12 cellular contexts compared by ENCODE assay signal in genomic region chr2:60885683-60886082, GRCh38. TPM values are rescaled to one million over a fixed set of nuclear protein-coding genes. Genes with fewer than 3 reads are reported as not detected.
DNase-seq lines count a peak whose midpoint lies in the region; ATAC-seq and TF ChIP-seq lines count a peak whose summit lies in the region.
"Had no signal": no experiment of that assay in that cellular context is flagged by ENCODE, and none has a peak within 500 bp of the region (broad histone marks: within the 10 kb centered on the region; RNA-seq: fewer than 3 reads in every experiment).

No MANE protein-coding gene starts in this region.

- H3K9me2 ChIP-seq in OCI-LY7 (ENCODE audit: insufficient read depth, low read length): no peaks in the 10 kb centered on the region

- H3K36me3 Mint-ChIP-seq in activated CD4-positive, alpha-beta T cell treated with anti-CD3 and anti-CD28 coated beads for 36 hours (ENCODE audit: low read depth): peaks cover 57% of the 10 kb centered on the region

- TF ChIP-seq POLR2A in stomach (IDR thresholded peaks at IDR 0.05): no peak
- TF ChIP-seq POLR2A in thyroid gland (IDR thresholded peaks at IDR 0.05): no peak

- no peak overlapping the region for H2AFZ ChIP-seq in OCI-LY7 (ENCODE audit: low read length)

- H3K27ac Mint-ChIP-seq in activated CD4-positive, alpha-beta T cell treated with anti-CD3 and anti-CD28 coated beads for 36 hours: peak overlapping the region; percentile 93

- H3K27me3 ChIP-seq in endocrine pancreas (ENCODE audit: control insufficient read depth, insufficient read depth, low read length) (no peaks in the 10 kb centered on the region), stomach (no peaks in the 10 kb centered on the region), thyroid gland (no peaks in the 10 kb centered on the region)

- peaks cover 28% of the 10 kb centered on the region for H4K20me1 ChIP-seq in OCI-LY7 (ENCODE audit: insufficient read depth, low read length)

- no peak for TF ChIP-seq EP300 in stomach (IDR thresholded peaks at IDR 0.05)

- no TSS peak for BruUV-seq in OCI-LY7 (replicated peaks; lab: Mats Ljungman, UMichigan)

- no peaks in the 10 kb centered on the region for H3K27me3 Mint-ChIP-seq in activated CD4-positive, alpha-beta T cell treated with anti-CD3 and anti-CD28 coated beads for 36 hours

- H3K4me1 Mint-ChIP-seq in activated CD4-positive, alpha-beta T cell treated with anti-CD3 and anti-CD28 coated beads for 36 hours: peaks cover 49% of the 10 kb centered on the region

- no peak for DNase-seq in activated CD4-positive, alpha-beta T cell treated with anti-CD3 and anti-CD28 coated beads for 36 hours
- DNase-seq in activated CD4-positive, alpha-beta T cell treated with anti-CD3 and anti-CD28 coated beads, Interleukin-2, amount 50 U/mL, for 1 hour: no peak
- DNase-seq in OCI-LY7 (ENCODE audit: low spot score) (no peak), stomach (no peak), thyroid gland (no peak)
- DNase-seq: GOT3; NCI-H2107; stimulated activated CD4-positive, alpha-beta T cell treated with anti-CD3 and anti-CD28 coated beads, Interleukin-15, amount 100 ng/mL, for 24 hours had no signal

- no peak for ATAC-seq in activated CD4-positive, alpha-beta T cell treated with anti-CD3 and anti-CD28 coated beads for 36 hours
- ATAC-seq in HG02678 (IDR thresholded peaks at IDR 0.05; ENCODE audit: unreplicated experiment) (no peak), GM21528 (IDR thresholded peaks at IDR 0.05; ENCODE audit: low FRiP score, unreplicated experiment) (no peak)
- ATAC-seq: left lobe of liver had no signal

- intact Hi-C loops in activated CD4-positive, alpha-beta T cell treated with anti-CD3 and anti-CD28 coated beads for 36 hours (cut with DNase I, micrococcal nuclease): loop anchor here in 1 of 2 experiments (1.0 kb wide), 1 partner anchor 14 kb away; no protein-coding TSS in a partner anchor
- intact Hi-C loops in OCI-LY7 (cut with micrococcal nuclease; ENCODE audit: unreplicated experiment) (loop anchor here (5.0 to 10.0 kb wide), 3 partner anchors 331 to 539 kb away; partner anchors contain the start of gene BCL11A), stomach (cut with DNase I; ENCODE audit: low total_unique reads) (no loop called here), thyroid gland (cut with DNase I) (no loop called here)

- H3K9me3 ChIP-seq in OCI-LY7 (ENCODE audit: low read length): 0 out of 2 replicates have a peak, but pooled peaks cover 7% of the 10 kb centered on the region
- no peaks in the 10 kb centered on the region for H3K9me3 ChIP-seq in endocrine pancreas (ENCODE audit: control insufficient read depth, low read length)
- no peaks in the 10 kb centered on the region for H3K9me3 ChIP-seq in stomach
- H3K9me3 ChIP-seq in thyroid gland: no peaks in the 10 kb centered on the region

- H3K4me3 ChIP-seq in OCI-LY7 (ENCODE audit: low read depth, low read length, poor library complexity, severe bottlenecking) (peak overlapping the region; percentile 88), endocrine pancreas (ENCODE audit: control insufficient read depth, insufficient read depth, low read length) (peak overlapping the region; percentile 96), stomach (peak overlapping the region in 1 of 4 donors; percentile 67), thyroid gland (replicated peaks in 1 of 3) (no peak overlapping the region)

- H3K4me2 ChIP-seq in OCI-LY7 (ENCODE audit: low read length): peak overlapping the region; percentile 82

- peak overlapping the region; percentile 91 for H3K4me3 Mint-ChIP-seq in activated CD4-positive, alpha-beta T cell treated with anti-CD3 and anti-CD28 coated beads for 36 hours

- H3K9ac ChIP-seq in endocrine pancreas (ENCODE audit: control insufficient read depth, insufficient read depth, low read length): no peak overlapping the region

- WGBS in stomach, 5 donors: 31 to 44% (median 33%) methylated on average over 2 of the region's 2 CpGs
- 79 to 81% methylated on average over 2 of the region's 2 CpGs for WGBS in thyroid gland, 2 donors

- peaks cover 76% of the 10 kb centered on the region for H3K36me3 ChIP-seq in OCI-LY7 (ENCODE audit: insufficient read depth, low read length)
- no peaks in the 10 kb centered on the region for H3K36me3 ChIP-seq in endocrine pancreas (ENCODE audit: control insufficient read depth, insufficient read depth, low read length)
- no peaks in the 10 kb centered on the region for H3K36me3 ChIP-seq in stomach
- H3K36me3 ChIP-seq in thyroid gland: no peaks in the 10 kb centered on the region

- peaks cover 48% of the 10 kb centered on the region for H3K4me1 ChIP-seq in OCI-LY7 (ENCODE audit: insufficient read depth, low read length, poor library complexity, severe bottlenecking)
- H3K4me1 ChIP-seq in endocrine pancreas (ENCODE audit: control insufficient read depth, insufficient read depth, low read length): peaks cover 25% of the 10 kb centered on the region
- peaks cover 6 to 49% (median 29%) of the 10 kb centered on the region in 4 donors for H3K4me1 ChIP-seq in stomach
- peaks cover 23 to 26% of the 10 kb centered on the region in 2 donors for H3K4me1 ChIP-seq in thyroid gland

- no peaks in the 10 kb centered on the region for H3K9me3 Mint-ChIP-seq in activated CD4-positive, alpha-beta T cell treated with anti-CD3 and anti-CD28 coated beads for 36 hours (ENCODE audit: low read depth)

- CTCF ChIA-PET in activated CD4-positive, alpha-beta T cell treated with anti-CD3 and anti-CD28 coated beads for 36 hours (lab: Charles Lee): interaction anchor here (1.6 to 3.9 kb wide), 3 partner anchors 13 to 89 kb away, joined by 4 to 22 read pairs (median 10); no protein-coding TSS in a partner anchor
- CTCF ChIA-PET in OCI-LY7 (lab: Charles Lee; ENCODE audit: unreplicated experiment): no interaction called here

- peaks cover 93% of the 10 kb centered on the region for H3K79me2 ChIP-seq in OCI-LY7 (ENCODE audit: insufficient read depth, low read depth, low read length)

- POLR2A ChIA-PET in activated CD4-positive, alpha-beta T cell treated with anti-CD3 and anti-CD28 coated beads for 36 hours (lab: Charles Lee): interaction anchor here (0.6 kb wide), 1 partner anchor 79 kb away, joined by 3 read pairs; no protein-coding TSS in a partner anchor
- POLR2A ChIA-PET in OCI-LY7 (lab: Charles Lee): interaction anchor here (1.1 to 4.4 kb wide), 5 partner anchors 41 to 102 kb away, joined by 3 to 57 read pairs (median 5); no protein-coding TSS in a partner anchor

- TF ChIP-seq CTCF in OCI-LY7 (conservative IDR thresholded peaks at IDR 0.05; ENCODE audit: low read length): no peak
- no peak for TF ChIP-seq CTCF in stomach (IDR thresholded peaks at IDR 0.05)
- TF ChIP-seq CTCF in thyroid gland (IDR thresholded peaks at IDR 0.05): no peak

- H3K27ac ChIP-seq in OCI-LY7 (ENCODE audit: low read depth, low read length, poor library complexity, severe bottlenecking) (peak overlapping the region; percentile 84), stomach (peak overlapping the region in 3 of 5 donors; percentile 96 to 100 (median 99)), thyroid gland (peak overlapping the region in 1 of 3 donors; percentile 42)

RNA-seq across cellular contexts. Expression of gene REL, which starts 4.3 kb away (rescaled TPM):
- total RNA-seq in activated CD4-positive, alpha-beta T cell treated with anti-CD3 and anti-CD28 coated beads for 36 hours: 10 to 100 TPM; 42.7 to 55.9 TPM
- total RNA-seq in OCI-LY7 (2014; rRNA removed; shearing (Covaris generic)): 49.9 and 50.2 TPM in 2 replicates
- total RNA-seq in OCI-LY7 (2022) (81.1 and 82.7 TPM in 2 replicates), stomach (10 to 100 TPM in 2 of 5 donors, 1 to 10 TPM in 3; 2.9 to 74.1 (median 8.7) TPM), thyroid gland (10 to 100 TPM; 15.0 to 32.1 (median 16.9) TPM)
- polyA plus RNA-seq in stomach: 1 to 10 TPM in 2 of 3 donors, under 1 TPM in 1; 0.60 to 2.0 (median 1.9) TPM

Comparison
In these comparisons a context has a peak if more than half of its experiments do, and no peak if none do; other contexts are left out.
1. H3K4me3 ChIP-seq: peak in OCI-LY7 (single experiment) and endocrine pancreas (single experiment); none in thyroid gland (0 of 3).